Comparison of ENCODE assay signal across 8 cellular contexts in genomic region chr6:73309784-73310502, GRCh38. TPM values are rescaled to one million over a fixed set of nuclear protein-coding genes. Genes with fewer than 3 reads are reported as not detected.
DNase-seq lines count a peak whose midpoint lies in the region; ATAC-seq lines count a peak whose summit lies in the region.

No MANE protein-coding gene starts in this region.

- POLR2A ChIA-PET in activated naive CD8-positive, alpha-beta T cell treated with anti-CD3 and anti-CD28 coated beads, Interleukin-2, amount 10 ng/mL, durations not matched to agents 7 days and 5 days (lab: Charles Lee): interaction anchor here (0.6 to 1.4 kb wide), 3 partner anchors 44 to 211 kb away, joined by 3 to 4 read pairs (median 3); partner anchors contain the start of genes EEF1A1 and MTO1

- peaks cover 33% of the 10 kb centered on the region for H3K4me1 Mint-ChIP-seq in activated naive CD8-positive, alpha-beta T cell treated with anti-CD3 and anti-CD28 coated beads, Interleukin-2, amount 10 ng/mL, durations not matched to agents 7 days and 5 days

- H3K27me3 Mint-ChIP-seq in activated naive CD8-positive, alpha-beta T cell treated with anti-CD3 and anti-CD28 coated beads, Interleukin-2, amount 10 ng/mL, durations not matched to agents 7 days and 5 days: peaks cover 39% of the 10 kb centered on the region

- peak overlapping the region; percentile 86 for H3K9ac ChIP-seq in HUES64 (ENCODE audit: low read depth, low read length)
- peak overlapping the region; percentile 24 for H3K9ac ChIP-seq in rectal smooth muscle tissue (ENCODE audit: low read length)

- H3K4me3 Mint-ChIP-seq in activated naive CD8-positive, alpha-beta T cell treated with anti-CD3 and anti-CD28 coated beads, Interleukin-2, amount 10 ng/mL, durations not matched to agents 7 days and 5 days: peak overlapping the region; percentile 96

- no peaks in the 10 kb centered on the region for H3K4me1 ChIP-seq in HUES64 (ENCODE audit: insufficient read depth, low read length)
- no peaks in the 10 kb centered on the region for H3K4me1 ChIP-seq in rectal smooth muscle tissue (ENCODE audit: control insufficient read depth, insufficient read depth, low read length)

- intact Hi-C loops in left cardiac atrium (cut with DNase I): no loop called here

- H3K27ac Mint-ChIP-seq in activated naive CD8-positive, alpha-beta T cell treated with anti-CD3 and anti-CD28 coated beads, Interleukin-2, amount 10 ng/mL, durations not matched to agents 7 days and 5 days: peak overlapping the region; percentile 85

- H3K27ac ChIP-seq in HUES64 (ENCODE audit: low read depth, low read length) (peak overlapping the region; percentile 48; the same call in 1 of the 2 replicates), rectal smooth muscle tissue (ENCODE audit: low read depth, low read length) (peak overlapping the region; percentile 40)

- H3K9me3 Mint-ChIP-seq in activated naive CD8-positive, alpha-beta T cell treated with anti-CD3 and anti-CD28 coated beads, Interleukin-2, amount 10 ng/mL, durations not matched to agents 7 days and 5 days: peaks cover 3% of the 10 kb centered on the region

- WGBS in HUES64: under 1% methylated on average over 59 of the region's 59 CpGs

- H3K36me3 Mint-ChIP-seq in activated naive CD8-positive, alpha-beta T cell treated with anti-CD3 and anti-CD28 coated beads, Interleukin-2, amount 10 ng/mL, durations not matched to agents 7 days and 5 days: peaks cover 8% of the 10 kb centered on the region

- DNase-seq in EH (ENCODE audit: low read depth): peak; percentile 69
- peak; percentile 33 for DNase-seq in SK-N-DZ (ENCODE audit: low spot score)
- peak; percentile 68 for DNase-seq in activated naive CD8-positive, alpha-beta T cell treated with anti-CD3 and anti-CD28 coated beads, Interleukin-2, amount 10 ng/mL, durations not matched to agents 7 days and 5 days
- DNase-seq in left cardiac atrium: peak; percentile 73
- no peak for DNase-seq in cortex of kidney (lab: John Stamatoyannopoulos, UW)

- H3K36me3 ChIP-seq in HUES64 (ENCODE audit: insufficient read depth, low read length): no peaks in the 10 kb centered on the region
- H3K36me3 ChIP-seq in rectal smooth muscle tissue (ENCODE audit: control insufficient read depth, insufficient read depth, low read length): no peaks in the 10 kb centered on the region

- no peaks in the 10 kb centered on the region for H3K9me3 ChIP-seq in HUES64 (ENCODE audit: insufficient read depth, low read depth, low read length)

- H3K4me3 ChIP-seq in HUES64 (ENCODE audit: low read length): peak overlapping the region; percentile 89
- H3K4me3 ChIP-seq in rectal smooth muscle tissue (ENCODE audit: low read length): peak overlapping the region; percentile 95

- ATAC-seq in GM21528 (IDR thresholded peaks at IDR 0.05; ENCODE audit: low FRiP score, unreplicated experiment): peak; percentile 99
- ATAC-seq in activated naive CD8-positive, alpha-beta T cell treated with anti-CD3 and anti-CD28 coated beads, Interleukin-2, amount 10 ng/mL, durations not matched to agents 7 days and 5 days (ENCODE audit: low read depth): peak; percentile 92
- peak; percentile 93 to 99 for ATAC-seq in left cardiac atrium

- H3K27me3 ChIP-seq in HUES64 (ENCODE audit: insufficient read depth, low read length) (peaks cover 2% of the 10 kb centered on the region; the same call in 1 of the 2 replicates), rectal smooth muscle tissue (ENCODE audit: control insufficient read depth, insufficient read depth, low read length) (peaks cover under 1% of the 10 kb centered on the region)

RNA-seq across cellular contexts. Expression of gene DPPA5, which starts 44.1 kb away (rescaled TPM):
- polyA plus RNA-seq in HUES64 (2013, experiment 1 of 2): 0.35 TPM
- 1.0 TPM for polyA plus RNA-seq in HUES64 (2013, experiment 2 of 2)
- not detected in 2 replicates for polyA plus RNA-seq in SK-N-DZ (2014; cell fraction: cytosol; rRNA removed)
- polyA plus RNA-seq in SK-N-DZ (2014; cell fraction: nucleus; rRNA removed): not detected in 2 replicates
- not detected for total RNA-seq in activated naive CD8-positive, alpha-beta T cell treated with anti-CD3 and anti-CD28 coated beads, Interleukin-2, amount 10 ng/mL, durations not matched to agents 7 days and 5 days
- not detected for total RNA-seq in left cardiac atrium

RNA-seq across cellular contexts. Expression of gene KHDC1, which starts 46.9 kb away (rescaled TPM):
- 4.3 TPM for polyA plus RNA-seq in HUES64 (2013, experiment 1 of 2)
- polyA plus RNA-seq in HUES64 (2013, experiment 2 of 2): 5.8 TPM
- polyA plus RNA-seq in SK-N-DZ (2014; cell fraction: cytosol; rRNA removed): 2.8 and 3.9 TPM in 2 replicates
- polyA plus RNA-seq in SK-N-DZ (2014; cell fraction: nucleus; rRNA removed): 4.2 and 6.1 TPM in 2 replicates
- 1 to 10 TPM; 3.2 to 5.0 TPM for total RNA-seq in activated naive CD8-positive, alpha-beta T cell treated with anti-CD3 and anti-CD28 coated beads, Interleukin-2, amount 10 ng/mL, durations not matched to agents 7 days and 5 days
- total RNA-seq in left cardiac atrium: 1 to 10 TPM; 2.1 to 4.1 TPM

RNA-seq across cellular contexts. Expression of gene KHDC3L, which starts 52.5 kb away (rescaled TPM):
- not detected for polyA plus RNA-seq in HUES64 (2013, experiment 1 of 2)
- polyA plus RNA-seq in HUES64 (2013, experiment 2 of 2): not detected
- polyA plus RNA-seq in SK-N-DZ (2014; cell fraction: cytosol; rRNA removed): not detected in 2 replicates
- polyA plus RNA-seq in SK-N-DZ (2014; cell fraction: nucleus; rRNA removed): not detected in 2 replicates
- not detected for total RNA-seq in activated naive CD8-positive, alpha-beta T cell treated with anti-CD3 and anti-CD28 coated beads, Interleukin-2, amount 10 ng/mL, durations not matched to agents 7 days and 5 days
- total RNA-seq in left cardiac atrium: not detected

RNA-seq across cellular contexts. Expression of gene OOEP, which starts 59.8 kb away (rescaled TPM):
- not detected for polyA plus RNA-seq in HUES64 (2013, experiment 1 of 2)
- not detected for polyA plus RNA-seq in HUES64 (2013, experiment 2 of 2)
- not detected in 2 replicates for polyA plus RNA-seq in SK-N-DZ (2014; cell fraction: cytosol; rRNA removed)
- polyA plus RNA-seq in SK-N-DZ (2014; cell fraction: nucleus; rRNA removed): not detected in 2 replicates
- total RNA-seq in activated naive CD8-positive, alpha-beta T cell treated with anti-CD3 and anti-CD28 coated beads, Interleukin-2, amount 10 ng/mL, durations not matched to agents 7 days and 5 days: 1 to 10 TPM; 1.1 to 1.4 TPM
- under 1 TPM in 1 of 2 donors, not detected in 1; 0.24 TPM for total RNA-seq in left cardiac atrium
